Comparison of ENCODE assay signal across 8 cellular contexts in genomic region chr2:101205521-101205998, GRCh38. TPM values are rescaled to one million over a fixed set of nuclear protein-coding genes. Genes with fewer than 3 reads are reported as not detected.
A peak's percentile ranks its signal among the peaks of the same experiment; 100 is the strongest.
DNase-seq lines count a peak whose midpoint lies in the region; ATAC-seq, FAIRE-seq and TF ChIP-seq lines count a peak whose summit lies in the region.

No MANE protein-coding gene starts in this region.

- CTCF ChIA-PET in A549 (lab: Yijun Ruan, JAX) = interaction anchor here (0.6 to 8.2 kb wide), 49 partner anchors 11 to 1232 kb away, joined by 3 to 96 read pairs (median 4); partner anchors contain the start of gene CNOT11

- H3K4me3 ChIP-seq in A549 (peak overlapping the region; percentile 30; the same call in 2 of the 3 replicates), small intestine (ENCODE audit: low read depth in 1 of 2, low read length in 2 of 2) (no peak overlapping the region)

- TF ChIP-seq RAD21 in A549 (conservative IDR thresholded peaks at IDR 0.05 in 1 of 2, IDR thresholded peaks at IDR 0.05 in 1 of 2) = peak; percentile 86

- H3K27ac Mint-ChIP-seq in brain = peak overlapping the region in 4 of 5 experiments; percentile 55 to 67 (median 62)

- H3K4me1 ChIP-seq in A549 = peaks cover 11% of the 10 kb centered on the region
- H3K4me1 ChIP-seq in small intestine (ENCODE audit: control insufficient read depth in 2 of 2, insufficient read depth in 1 of 2, low read depth in 1 of 2, low read length in 1 of 2) = no peaks in the 10 kb centered on the region

- no peaks in the 10 kb centered on the region for H3K27me3 ChIP-seq in small intestine (ENCODE audit: control insufficient read depth in 2 of 2, insufficient read depth in 2 of 2, low read length in 2 of 2)

- no peak for TF ChIP-seq POLR2A in A549 (IDR thresholded peaks at IDR 0.05; ENCODE audit: low read length)

- 11% methylated on average over 10 of the region's 10 CpGs for WGBS in A549 (ENCODE audit: missing lambda C conversion rate)
- WGBS in small intestine, 3 donors = 18 to 32% (median 20%) methylated on average over 10 of the region's 10 CpGs

- DNase-seq in A549 (ENCODE audit: low read depth in 1 of 2, low spot score in 1 of 2) (peak; percentile 59 to 93), NCI-H1930 (lab: John Stamatoyannopoulos, UW) (peak; percentile 26 to 30), T-helper 9 cell (peak; percentile 13), iPS-NIHi11 (ENCODE audit: low spot score) (peak; percentile 73), small intestine (peak; percentile 79)

- H3K4me2 ChIP-seq in A549 = peak overlapping the region; percentile 83

- peak; percentile 70 for TF ChIP-seq CTCF in A549 (IDR thresholded peaks at IDR 0.05)
- TF ChIP-seq CTCF in brain (conservative IDR thresholded peaks at IDR 0.05) = peak; percentile 70 to 71

- H3K27ac ChIP-seq in A549 = peak overlapping the region; percentile 80 to 86
- H3K27ac ChIP-seq in small intestine (ENCODE audit: low read depth in 1 of 2, low read length in 1 of 2) = no peak overlapping the region

- POLR2A ChIA-PET in A549 (lab: Yijun Ruan, JAX) = interaction anchor here (0.6 to 1.8 kb wide), 5 partner anchors 45 to 204 kb away, joined by 3 to 6 read pairs (median 4); partner anchors contain the start of gene RPL31

- H3K36me3 ChIP-seq in small intestine (ENCODE audit: control insufficient read depth in 2 of 2, insufficient read depth in 2 of 2, low read length in 2 of 2) = no peaks in the 10 kb centered on the region

- no peak for FAIRE-seq in A549 (lab: Jason Lieb, UNC)
- no peak for FAIRE-seq in small intestine (lab: Jason Lieb, UNC)

- peaks cover 5% of the 10 kb centered on the region for H3K4me1 Mint-ChIP-seq in brain

- H3K9me3 Mint-ChIP-seq in brain = peaks cover 6 to 19% (median 9%) of the 10 kb centered on the region in 5 experiments

- TF ChIP-seq EP300 in A549 (IDR thresholded peaks at IDR 0.05) = no peak

- no peaks in the 10 kb centered on the region for H3K27me3 Mint-ChIP-seq in brain

- H3K9me3 ChIP-seq in A549 = peaks cover 10% of the 10 kb centered on the region; the same call in 2 of the 3 replicates
- no peaks in the 10 kb centered on the region for H3K9me3 ChIP-seq in small intestine (ENCODE audit: control insufficient read depth, low read depth)

- ATAC-seq in A549 = peak; percentile 97 to 99
- ATAC-seq in GM18868 (IDR thresholded peaks at IDR 0.05; ENCODE audit: unreplicated experiment) = peak; percentile 65
- ATAC-seq in HG03097 (IDR thresholded peaks at IDR 0.05; ENCODE audit: low FRiP score, unreplicated experiment) = no peak

- peak overlapping the region in 4 of 5 experiments; percentile 64 to 75 (median 68) for H3K4me3 Mint-ChIP-seq in brain

- peaks cover 4% of the 10 kb centered on the region for H3K36me3 Mint-ChIP-seq in brain

TF ChIP-seq in A549, 52 proteins besides CTCF, POLR2A, EP300 and RAD21:
- TF ChIP-seq CEBPB (IDR thresholded peaks at IDR 0.05) (peak in 1 of 2 experiments; percentile 15; a peak in 1 of 4 replicates), CBX2 (IDR thresholded peaks at IDR 0.05; ENCODE audit: borderline replicate concordance, low read depth) (no peak), SMC3 (IDR thresholded peaks at IDR 0.05) (peak; percentile 85), JUNB (IDR thresholded peaks at IDR 0.05) (no peak)

RNA-seq across cellular contexts. Expression of gene CNOT11, which starts 47.1 kb away (rescaled TPM):
- 76.7 and 99.1 TPM in 2 replicates for polyA plus RNA-seq in A549 (2011; rRNA removed)
- 34.4 and 41.4 TPM in 2 replicates for polyA plus RNA-seq in A549 (2012; cell fraction: cytosol; rRNA removed)
- polyA plus RNA-seq in A549 (2012; cell fraction: nucleus; rRNA removed) = 30.4 and 55.9 TPM in 2 replicates
- 35.4 to 35.8 TPM (median 35.5 TPM) in 3 replicates for polyA plus RNA-seq in A549 (2017; fragmentation: RNase III; extraction: RNeasy Plus Mini Kit Qiagen cat#74134 plus additional on column Dnase treatment)
- polyA minus RNA-seq in A549 (2011; rRNA and poly(A)+ RNA removed) = 56.7 and 63.4 TPM in 2 replicates
- polyA plus RNA-seq in brain (ENCODE audit: insufficient read depth, low read depth, low replicate concordance) = 23.2 TPM
- 10 to 100 TPM; 22.4 to 29.5 (median 26.2) TPM for polyA plus RNA-seq in small intestine

RNA-seq across cellular contexts. Expression of gene TBC1D8, which starts 54.4 kb away (rescaled TPM):
- 107 and 119 TPM in 2 replicates for polyA plus RNA-seq in A549 (2011; rRNA removed)
- 46.3 and 54.9 TPM in 2 replicates for polyA plus RNA-seq in A549 (2012; cell fraction: cytosol; rRNA removed)
- 250 and 339 TPM in 2 replicates for polyA plus RNA-seq in A549 (2012; cell fraction: nucleus; rRNA removed)
- polyA plus RNA-seq in A549 (2017; fragmentation: RNase III; extraction: RNeasy Plus Mini Kit Qiagen cat#74134 plus additional on column Dnase treatment) = 30.0 to 40.3 TPM (median 35.3 TPM) in 3 replicates
- polyA minus RNA-seq in A549 (2011; rRNA and poly(A)+ RNA removed) = 132 and 139 TPM in 2 replicates
- 15.7 TPM for polyA plus RNA-seq in brain (ENCODE audit: insufficient read depth, low read depth, low replicate concordance)
- polyA plus RNA-seq in small intestine = 100 to 1,000 TPM in 1 of 3 donors, 10 to 100 TPM in 2; 12.6 to 113 (median 43.0) TPM

Comparison
In these comparisons a context has a peak if more than half of its experiments do, and no peak if none do; other contexts are left out.
1. DNase-seq: peak in every context shown above with its lines; median percentile 79 in small intestine; 76 in A549; 73 in iPS-NIHi11; 28 in NCI-H1930; 13 in T-helper 9 cell.
2. H3K27ac ChIP-seq: peak in A549 (2 of 2); none in small intestine (0 of 2).